In genomic region chr15:66505430-66505811, GRCh38 we compare ENCODE assay signal across 8 cellular contexts. TPM values are rescaled to one million over a fixed set of nuclear protein-coding genes. Genes with fewer than 3 reads are reported as not detected.
DNase-seq lines count a peak whose midpoint lies in the region; ATAC-seq and TF ChIP-seq lines count a peak whose summit lies in the region.

No MANE protein-coding gene starts in this region.

- H3K79me2 ChIP-seq in fibroblast of lung (ENCODE audit: control insufficient read depth, insufficient read depth, low read length) = peaks cover 71% of the 10 kb centered on the region

- peak overlapping the region; percentile 60 for H3K4me2 ChIP-seq in fibroblast of lung (ENCODE audit: extremely low read depth, insufficient read depth, low read length)

- H3K36me3 ChIP-seq in SJSA1 = peaks cover 64% of the 10 kb centered on the region
- peaks cover 7% of the 10 kb centered on the region for H3K36me3 ChIP-seq in fibroblast of lung (ENCODE audit: control insufficient read depth, insufficient read depth, low read length)

- no peaks in the 10 kb centered on the region for H4K20me1 ChIP-seq in fibroblast of lung (ENCODE audit: control insufficient read depth, extremely low read depth, insufficient read depth, low read length)

- peak; percentile 3 for ATAC-seq in GM21529 (IDR thresholded peaks at IDR 0.05; ENCODE audit: unreplicated experiment)
- no peak for ATAC-seq in HG02798 (IDR thresholded peaks at IDR 0.05; ENCODE audit: poor library complexity, unreplicated experiment)

- H3K9me3 ChIP-seq in SJSA1 (replicated peaks) (no peaks in the 10 kb centered on the region), fibroblast of lung (ENCODE audit: control insufficient read depth, insufficient read depth, low read depth, low read length) (no peaks in the 10 kb centered on the region)

- H3K27me3 ChIP-seq in SJSA1 (replicated peaks) = no peaks in the 10 kb centered on the region
- H3K27me3 ChIP-seq in fibroblast of lung (ENCODE audit: control insufficient read depth, insufficient read depth, low read length) = no peaks in the 10 kb centered on the region

- H3K4me3 ChIP-seq in AG09309 (ENCODE audit: control insufficient read depth, low read depth, low read length) = peak overlapping the region; percentile 96
- peak overlapping the region; percentile 69 for H3K4me3 ChIP-seq in SJSA1
- H3K4me3 ChIP-seq in fibroblast of lung (replicated peaks in 1 of 4; ENCODE audit: control extremely low read depth in 1 of 4, insufficient read depth in 1 of 4, low read depth in 3 of 4, low read length in 4 of 4) = peak overlapping the region; percentile 63 to 98 (median 77)
- H3K4me3 ChIP-seq in retinal pigment epithelial cell (ENCODE audit: low read length) = peak overlapping the region; percentile 94

- TF ChIP-seq CTCF in AG09309 (IDR thresholded peaks at IDR 0.05; ENCODE audit: control insufficient read depth, insufficient read depth, low read depth, low read length, missing control alignments) (no peak), fibroblast of lung (conservative IDR thresholded peaks at IDR 0.05 in 1 of 2, IDR thresholded peaks at IDR 0.05 in 1 of 2; ENCODE audit: low read depth in 1 of 2, low read length in 2 of 2) (no peak), retinal pigment epithelial cell (conservative IDR thresholded peaks at IDR 0.05; ENCODE audit: low read depth, low read length) (no peak)

- no peak for DNase-seq in AG09309 (ENCODE audit: low read depth)
- DNase-seq in SJSA1 (ENCODE audit: low read depth in 1 of 2, low spot score in 2 of 2) = no peak
- peak in 1 of 2 donors; percentile 65 for DNase-seq in fibroblast of lung (ENCODE audit: low read depth in 2 of 2)
- peak; percentile 62 for DNase-seq in retinal pigment epithelial cell (ENCODE audit: low read depth)
- no peak for DNase-seq in NCI-H446 (lab: John Stamatoyannopoulos, UW)
- no peak for DNase-seq in stimulated activated CD4-positive, alpha-beta T cell treated with anti-CD3 and anti-CD28 coated beads, Interleukin-12 subunit alpha, Interleukin-12 subunit beta, amount 100 ng/mL, for 4 hours

- peaks cover 18% of the 10 kb centered on the region for H3K4me1 ChIP-seq in SJSA1 (replicated peaks)
- no peaks in the 10 kb centered on the region for H3K4me1 ChIP-seq in fibroblast of lung (ENCODE audit: control insufficient read depth, extremely low read depth, insufficient read depth, low read length)

- peak overlapping the region; percentile 75 for H3K9ac ChIP-seq in fibroblast of lung (ENCODE audit: insufficient read depth, low read length)

- H3K27ac ChIP-seq in SJSA1 = peak overlapping the region; percentile 96
- peak overlapping the region; percentile 90 for H3K27ac ChIP-seq in fibroblast of lung (ENCODE audit: insufficient read depth, low read length)

- H2AFZ ChIP-seq in fibroblast of lung (ENCODE audit: low read length) = peak overlapping the region; percentile 59

RNA-seq across cellular contexts. Expression of gene ZWILCH, which starts 0.3 kb away (rescaled TPM):
- total RNA-seq in SJSA1 (2014; rRNA removed; shearing (Covaris generic)) = 40.2 and 51.9 TPM in 2 replicates
- 11.6 and 14.5 TPM in 2 replicates for total RNA-seq in fibroblast of lung
- polyA plus RNA-seq in fibroblast of lung = 25.4 and 27.2 TPM in 2 replicates
- polyA plus RNA-seq in fibroblast of lung (2012) = 11.3 and 22.5 TPM in 2 replicates
- 2.8 and 4.1 TPM in 2 replicates for polyA minus RNA-seq in fibroblast of lung (ENCODE audit: low replicate concordance)

RNA-seq across cellular contexts. Expression of gene RPL4, which starts 0.8 kb away (rescaled TPM):
- total RNA-seq in SJSA1 (2014; rRNA removed; shearing (Covaris generic)) = 1,680 and 3,551 TPM in 2 replicates
- total RNA-seq in fibroblast of lung = 1,689 and 2,458 TPM in 2 replicates
- polyA plus RNA-seq in fibroblast of lung = 3,360 and 3,456 TPM in 2 replicates
- 3,620 and 3,891 TPM in 2 replicates for polyA plus RNA-seq in fibroblast of lung (2012)
- 3,770 and 3,841 TPM in 2 replicates for polyA minus RNA-seq in fibroblast of lung (ENCODE audit: low replicate concordance)

RNA-seq across cellular contexts. Expression of gene SNAPC5, which starts 7.9 kb away (rescaled TPM):
- total RNA-seq in SJSA1 (2014; rRNA removed; shearing (Covaris generic)) = 5.1 and 32.4 TPM in 2 replicates
- total RNA-seq in fibroblast of lung = 28.6 and 36.5 TPM in 2 replicates
- 40.3 and 48.2 TPM in 2 replicates for polyA plus RNA-seq in fibroblast of lung
- polyA plus RNA-seq in fibroblast of lung (2012) = 26.9 and 28.3 TPM in 2 replicates
- 2.2 and 8.3 TPM in 2 replicates for polyA minus RNA-seq in fibroblast of lung (ENCODE audit: low replicate concordance)
